In the genomic region with DNA sequence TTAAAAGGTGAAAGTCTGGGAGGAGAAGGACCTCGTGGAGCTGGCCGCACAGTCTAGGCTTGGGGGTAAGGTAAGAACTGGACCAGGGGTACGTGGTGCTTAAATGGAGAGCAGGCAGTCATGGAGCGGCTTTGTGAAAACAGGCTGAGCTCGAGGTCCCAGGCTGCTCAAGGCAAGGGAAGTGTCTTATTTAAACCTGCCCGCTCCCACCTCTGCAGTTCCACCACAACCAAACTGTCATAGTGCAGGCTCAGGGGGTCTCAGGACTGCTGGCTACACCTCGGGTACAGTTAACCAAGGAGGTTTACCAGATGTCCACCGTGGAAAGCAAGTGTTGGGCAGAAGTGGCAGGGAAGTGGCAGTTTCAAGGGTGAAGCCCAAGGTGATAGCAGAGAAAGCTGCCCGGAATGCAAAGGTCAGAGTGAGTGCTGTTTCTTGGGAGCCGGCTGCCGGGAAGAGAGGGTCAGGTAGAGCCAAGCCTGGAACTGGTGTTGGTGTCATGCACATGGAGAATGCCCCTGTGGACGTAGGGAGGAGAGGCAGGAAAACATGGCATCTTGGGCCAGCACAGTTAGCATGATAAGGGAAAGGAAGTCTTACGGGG, we compare ENCODE assay signal across 13 cellular contexts.
A peak's percentile ranks its signal among the peaks of the same experiment; 100 is the strongest.
DNase-seq lines count a peak whose midpoint lies in the region; ATAC-seq and TF ChIP-seq lines count a peak whose summit lies in the region.
"Had no signal": no experiment of that assay in that cellular context is flagged by ENCODE, and none has a peak within 500 bp of the region (broad histone marks: within the 10 kb centered on the region; RNA-seq: fewer than 3 reads in every experiment).

No MANE protein-coding gene starts in this region.

- H3K79me2 ChIP-seq in neural progenitor cell (ENCODE audit: low read depth): no peaks in the 10 kb centered on the region

- H3K4me3 ChIP-seq in neural progenitor cell: no peak overlapping the region
- H3K4me3 ChIP-seq: BLaER1 treated with 17β-estradiol and CSF1 and Interleukin-3, amounts not matched to agents 10 nM and 100 nM had no signal

- TF ChIP-seq CTCF in neural progenitor cell (IDR thresholded peaks at IDR 0.05) (no peak), type B pancreatic cell (conservative IDR thresholded peaks at IDR 0.05) (no peak)

- peak overlapping the region; percentile 36 for H3K27ac Mint-ChIP-seq in activated naive CD4-positive, alpha-beta T cell treated with anti-CD3 and anti-CD28 coated beads, Interleukin-2, amount 50 U/mL, for 24 hours
- H3K27ac Mint-ChIP-seq in activated naive CD4-positive, alpha-beta T cell treated with anti-CD3 and anti-CD28 coated beads, Interleukin-2, amount 50 U/mL, for 72 hours: no peak overlapping the region
- H3K27ac Mint-ChIP-seq in T-helper 17 cell (peak overlapping the region; percentile 47), neural progenitor cell (peak overlapping the region; percentile 5), type B pancreatic cell (peak overlapping the region; percentile 41)

- H3K9me3 ChIP-seq in T-helper 17 cell (ENCODE audit: control insufficient read depth, low read length, poor library complexity, severe bottlenecking): no peaks in the 10 kb centered on the region
- H3K9me3 ChIP-seq in neural progenitor cell (ENCODE audit: low read depth): no peaks in the 10 kb centered on the region
- H3K9me3 ChIP-seq: BLaER1 treated with 17β-estradiol and CSF1 and Interleukin-3, amounts not matched to agents 10 nM and 100 nM had no signal

- H4K20me1 ChIP-seq in neural progenitor cell (ENCODE audit: low read depth): no peaks in the 10 kb centered on the region
- H4K20me1 ChIP-seq: BLaER1 treated with 17β-estradiol and CSF1 and Interleukin-3, amounts not matched to agents 10 nM and 100 nM had no signal

- H3K9me3 Mint-ChIP-seq in activated naive CD4-positive, alpha-beta T cell treated with anti-CD3 and anti-CD28 coated beads, Interleukin-2, amount 50 U/mL, for 24 hours: no peaks in the 10 kb centered on the region
- H3K9me3 Mint-ChIP-seq in activated naive CD4-positive, alpha-beta T cell treated with anti-CD3 and anti-CD28 coated beads, Interleukin-2, amount 50 U/mL, for 72 hours: no peaks in the 10 kb centered on the region
- H3K9me3 Mint-ChIP-seq in neural progenitor cell: no peaks in the 10 kb centered on the region
- no peaks in the 10 kb centered on the region for H3K9me3 Mint-ChIP-seq in type B pancreatic cell

- no peaks in the 10 kb centered on the region for H3K36me3 ChIP-seq in neural progenitor cell

- peaks cover 4% of the 10 kb centered on the region for H3K27me3 Mint-ChIP-seq in activated naive CD4-positive, alpha-beta T cell treated with anti-CD3 and anti-CD28 coated beads, Interleukin-2, amount 50 U/mL, for 24 hours
- H3K27me3 Mint-ChIP-seq in T-helper 17 cell: peaks cover 21% of the 10 kb centered on the region
- H3K27me3 Mint-ChIP-seq in neural progenitor cell (ENCODE audit: insufficient read depth, low read depth): peaks cover 2% of the 10 kb centered on the region
- no peaks in the 10 kb centered on the region for H3K27me3 Mint-ChIP-seq in type B pancreatic cell

- H3K4me3 Mint-ChIP-seq in activated naive CD4-positive, alpha-beta T cell treated with anti-CD3 and anti-CD28 coated beads, Interleukin-2, amount 50 U/mL, for 24 hours: no peak overlapping the region
- H3K4me3 Mint-ChIP-seq in T-helper 17 cell (no peak overlapping the region), neural progenitor cell (no peak overlapping the region), type B pancreatic cell (no peak overlapping the region)

- H3K9ac ChIP-seq in neural progenitor cell: no peak overlapping the region
- H3K9ac ChIP-seq: BLaER1 treated with 17β-estradiol and CSF1 and Interleukin-3, amounts not matched to agents 10 nM and 100 nM had no signal

- ATAC-seq in activated naive CD4-positive, alpha-beta T cell treated with anti-CD3 and anti-CD28 coated beads, Interleukin-2, amount 50 U/mL, for 72 hours: no peak
- ATAC-seq in T-helper 17 cell: no peak
- ATAC-seq in HG03521 (IDR thresholded peaks at IDR 0.05; ENCODE audit: unreplicated experiment): no peak
- no peak for ATAC-seq in HG02571 (IDR thresholded peaks at IDR 0.05; ENCODE audit: unreplicated experiment)

- DNase-seq in activated naive CD4-positive, alpha-beta T cell treated with anti-CD3 and anti-CD28 coated beads, Interleukin-2, amount 50 U/mL, for 72 hours (ENCODE audit: low spot score in 2 of 2): no peak
- DNase-seq in T-helper 17 cell: no peak
- DNase-seq in neural progenitor cell (ENCODE audit: low spot score): no peak
- DNase-seq in type B pancreatic cell (ENCODE audit: extremely low spot score, unreplicated experiment): no peak
- DNase-seq: 8988T; ACHN; Calu3; CD4-positive, CD25-positive, alpha-beta regulatory T cell; DMS 273 treated with DMSO at 0.1 percent for 48 hours had no signal

- H3K36me3 Mint-ChIP-seq in activated naive CD4-positive, alpha-beta T cell treated with anti-CD3 and anti-CD28 coated beads, Interleukin-2, amount 50 U/mL, for 24 hours: no peaks in the 10 kb centered on the region
- no peaks in the 10 kb centered on the region for H3K36me3 Mint-ChIP-seq in activated naive CD4-positive, alpha-beta T cell treated with anti-CD3 and anti-CD28 coated beads, Interleukin-2, amount 50 U/mL, for 72 hours
- peaks cover 2% of the 10 kb centered on the region for H3K36me3 Mint-ChIP-seq in T-helper 17 cell (ENCODE audit: low read depth)
- H3K36me3 Mint-ChIP-seq in neural progenitor cell: peaks cover 28% of the 10 kb centered on the region
- H3K36me3 Mint-ChIP-seq in type B pancreatic cell: peaks cover 31% of the 10 kb centered on the region
- H3K36me3 Mint-ChIP-seq: CD4-positive, CD25-positive, alpha-beta regulatory T cell had no signal

- no peak overlapping the region for H2AFZ ChIP-seq in neural progenitor cell (replicated peaks)

- H3K27me3 ChIP-seq in neural progenitor cell: no peaks in the 10 kb centered on the region
- H3K27me3 ChIP-seq: BLaER1 treated with 17β-estradiol and CSF1 and Interleukin-3, amounts not matched to agents 10 nM and 100 nM had no signal

- no peaks in the 10 kb centered on the region for H3K4me1 Mint-ChIP-seq in activated naive CD4-positive, alpha-beta T cell treated with anti-CD3 and anti-CD28 coated beads, Interleukin-2, amount 50 U/mL, for 24 hours
- H3K4me1 Mint-ChIP-seq in T-helper 17 cell: no peaks in the 10 kb centered on the region
- peaks cover 6% of the 10 kb centered on the region for H3K4me1 Mint-ChIP-seq in neural progenitor cell
- no peaks in the 10 kb centered on the region for H3K4me1 Mint-ChIP-seq in type B pancreatic cell (ENCODE audit: unreplicated experiment)
- H3K4me1 Mint-ChIP-seq: CD4-positive, CD25-positive, alpha-beta regulatory T cell had no signal

- H3K27ac ChIP-seq in neural progenitor cell: no peak overlapping the region
- H3K27ac ChIP-seq: BLaER1 treated with 17β-estradiol and CSF1 and Interleukin-3, amounts not matched to agents 10 nM and 100 nM had no signal

- no peaks in the 10 kb centered on the region for H3K4me1 ChIP-seq in neural progenitor cell

- H3K4me2 ChIP-seq in neural progenitor cell: no peak overlapping the region
- H3K4me2 ChIP-seq: BLaER1 treated with 17β-estradiol and CSF1 and Interleukin-3, amounts not matched to agents 10 nM and 100 nM had no signal

- no peaks in the 10 kb centered on the region for H3F3A ChIP-seq in neural progenitor cell (ENCODE audit: low read depth)

Comparison
In these comparisons a context has a peak if more than half of its experiments do, and no peak if none do; other contexts are left out.
1. H3K27ac Mint-ChIP-seq: peak in activated naive CD4-positive, alpha-beta T cell treated with anti-CD3 and anti-CD28 coated beads, Interleukin-2, amount 50 U/mL, for 24 hours (single experiment), T-helper 17 cell (single experiment), neural progenitor cell (single experiment) and type B pancreatic cell (single experiment); none in activated naive CD4-positive, alpha-beta T cell treated with anti-CD3 and anti-CD28 coated beads, Interleukin-2, amount 50 U/mL, for 72 hours (0 of 2).